ENCODE assay signal across 1 cellular context in the genomic region with DNA sequence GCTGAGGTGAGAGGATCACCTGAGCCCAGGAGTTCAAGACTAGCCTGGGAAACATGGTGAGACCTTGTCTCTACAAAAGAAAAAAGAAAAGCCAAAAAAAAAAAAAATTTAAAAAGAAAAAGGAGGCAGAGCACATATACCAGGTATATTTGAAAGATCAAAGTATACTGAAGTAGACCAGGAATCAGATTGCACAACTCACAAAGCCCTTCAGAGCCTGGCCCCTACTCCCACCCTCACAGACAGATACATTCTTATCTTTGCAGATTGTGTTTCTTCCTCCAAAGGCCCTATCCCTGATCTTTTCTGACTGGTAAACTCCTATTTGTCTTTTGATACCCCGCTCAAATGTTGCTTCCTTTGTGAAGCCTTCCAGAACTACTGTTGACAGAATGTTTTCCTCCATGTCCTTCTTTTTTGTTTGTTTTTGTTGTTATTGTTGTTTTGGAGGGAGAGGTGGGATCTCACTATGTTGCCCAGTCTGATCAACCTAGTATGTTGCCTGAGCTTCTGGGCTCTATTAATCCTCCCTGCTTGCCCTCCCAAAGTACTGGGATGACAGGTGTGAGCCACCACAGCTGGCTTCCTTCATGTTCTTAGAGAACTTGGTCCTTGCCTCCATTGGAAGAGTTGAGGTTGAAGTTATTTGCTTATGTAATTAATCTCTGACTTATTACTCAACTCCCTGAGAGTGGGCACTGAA.
A peak's percentile ranks its signal among the peaks of the same experiment; 100 is the strongest.
TF ChIP-seq lines count a peak whose summit lies in the region.

No MANE protein-coding gene starts in this region.

TF ChIP-seq in HepG2, 621 proteins besides CTCF, POLR2A, EP300 and RAD21 (continued from another document and continues in another):
- TF ChIP-seq, protein P1, sequence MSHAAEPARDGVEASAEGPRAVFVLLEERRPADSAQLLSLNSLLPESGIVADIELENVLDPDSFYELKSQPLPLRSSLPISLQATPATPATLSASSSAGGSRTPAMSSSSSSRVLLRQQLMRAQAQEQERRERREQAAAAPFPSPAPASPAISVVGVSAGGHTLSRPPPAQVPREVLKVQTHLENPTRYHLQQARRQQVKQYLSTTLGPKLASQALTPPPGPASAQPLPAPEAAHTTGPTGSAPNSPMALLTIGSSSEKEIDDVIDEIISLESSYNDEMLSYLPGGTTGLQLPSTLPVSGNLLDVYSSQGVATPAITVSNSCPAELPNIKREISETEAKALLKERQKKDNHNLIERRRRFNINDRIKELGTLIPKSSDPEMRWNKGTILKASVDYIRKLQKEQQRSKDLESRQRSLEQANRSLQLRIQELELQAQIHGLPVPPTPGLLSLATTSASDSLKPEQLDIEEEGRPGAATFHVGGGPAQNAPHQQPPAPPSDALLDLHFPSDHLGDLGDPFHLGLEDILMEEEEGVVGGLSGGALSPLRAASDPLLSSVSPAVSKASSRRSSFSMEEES (CRISPR knock-in tag; IDR thresholded peaks at IDR 0.05) = no peak
- TF ChIP-seq RELA (CRISPR knock-in tag; IDR thresholded peaks at IDR 0.05) (no peak), PITX1 (CRISPR knock-in tag; IDR thresholded peaks at IDR 0.05) (no peak), ZMYM3 (CRISPR knock-in tag; IDR thresholded peaks at IDR 0.05) (peak; percentile 72), HNRNPUL1 (IDR thresholded peaks at IDR 0.05; ENCODE audit: low read depth, low read length) (no peak), ZNF530 (CRISPR knock-in tag; IDR thresholded peaks at IDR 0.05; ENCODE audit: low read depth) (no peak), ZNF460 (CRISPR knock-in tag; IDR thresholded peaks at IDR 0.05; ENCODE audit: borderline replicate concordance) (peak; percentile 56; the same call in 1 of the 2 replicates), ZNF451 (CRISPR knock-in tag; IDR thresholded peaks at IDR 0.05) (no peak), TCF7 (IDR thresholded peaks at IDR 0.05; ENCODE audit: low read depth) (0 out of 2 replicates have a peak, but pooled peaks have one; percentile 39), HDAC2 (CRISPR knock-in tag; IDR thresholded peaks at IDR 0.05) (peak; percentile 46; the same call in 1 of the 2 replicates), ZNF350 (CRISPR knock-in tag; IDR thresholded peaks at IDR 0.05; ENCODE audit: borderline replicate concordance, low read depth) (no peak), SOX6 (IDR thresholded peaks at IDR 0.05) (no peak), SOX6 (CRISPR knock-in tag; IDR thresholded peaks at IDR 0.05) (0 out of 2 replicates have a peak, but pooled peaks have one; percentile 30), MBNL3 (CRISPR knock-in tag; conservative IDR thresholded peaks at IDR 0.05) (no peak), ZNF383 (CRISPR knock-in tag; IDR thresholded peaks at IDR 0.05; ENCODE audit: borderline replicate concordance) (no peak), ZFP37 (CRISPR knock-in tag; IDR thresholded peaks at IDR 0.05; ENCODE audit: borderline replicate concordance) (no peak), ZNF326 (CRISPR knock-in tag; IDR thresholded peaks at IDR 0.05; ENCODE audit: borderline replicate concordance) (no peak), CEBPB (IDR thresholded peaks at IDR 0.05; ENCODE audit: borderline replicate concordance, low read depth, low read length) (peak; percentile 73; the same call in 1 of the 2 replicates), ZNF891 (CRISPR knock-in tag; IDR thresholded peaks at IDR 0.05) (no peak), MEF2D (CRISPR knock-in tag; IDR thresholded peaks at IDR 0.05) (no peak), MAFK (conservative IDR thresholded peaks at IDR 0.05 in 1 of 2, IDR thresholded peaks at IDR 0.05 in 1 of 2; ENCODE audit: low read length in 2 of 2) (no peak), ZNF746 (CRISPR knock-in tag; IDR thresholded peaks at IDR 0.05) (no peak), JUND (CRISPR knock-in tag; IDR thresholded peaks at IDR 0.05) (no peak), ZNF546 (CRISPR knock-in tag; conservative IDR thresholded peaks at IDR 0.05) (no peak)
- TF ChIP-seq, protein P2, sequence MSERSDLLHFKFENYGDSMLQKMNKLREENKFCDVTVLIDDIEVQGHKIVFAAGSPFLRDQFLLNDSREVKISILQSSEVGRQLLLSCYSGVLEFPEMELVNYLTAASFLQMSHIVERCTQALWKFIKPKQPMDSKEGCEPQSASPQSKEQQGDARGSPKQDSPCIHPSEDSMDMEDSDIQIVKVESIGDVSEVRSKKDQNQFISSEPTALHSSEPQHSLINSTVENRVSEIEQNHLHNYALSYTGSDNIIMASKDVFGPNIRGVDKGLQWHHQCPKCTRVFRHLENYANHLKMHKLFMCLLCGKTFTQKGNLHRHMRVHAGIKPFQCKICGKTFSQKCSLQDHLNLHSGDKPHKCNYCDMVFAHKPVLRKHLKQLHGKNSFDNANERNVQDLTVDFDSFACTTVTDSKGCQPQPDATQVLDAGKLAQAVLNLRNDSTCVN (CRISPR knock-in tag; IDR thresholded peaks at IDR 0.05; ENCODE audit: borderline replicate concordance) = no peak
- TF ChIP-seq, protein P3, sequence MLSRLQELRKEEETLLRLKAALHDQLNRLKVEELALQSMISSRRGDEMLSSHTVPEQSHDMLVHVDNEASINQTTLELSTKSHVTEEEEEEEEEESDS (CRISPR knock-in tag; IDR thresholded peaks at IDR 0.05; ENCODE audit: borderline replicate concordance) = no peak
- TF ChIP-seq, protein P4, sequence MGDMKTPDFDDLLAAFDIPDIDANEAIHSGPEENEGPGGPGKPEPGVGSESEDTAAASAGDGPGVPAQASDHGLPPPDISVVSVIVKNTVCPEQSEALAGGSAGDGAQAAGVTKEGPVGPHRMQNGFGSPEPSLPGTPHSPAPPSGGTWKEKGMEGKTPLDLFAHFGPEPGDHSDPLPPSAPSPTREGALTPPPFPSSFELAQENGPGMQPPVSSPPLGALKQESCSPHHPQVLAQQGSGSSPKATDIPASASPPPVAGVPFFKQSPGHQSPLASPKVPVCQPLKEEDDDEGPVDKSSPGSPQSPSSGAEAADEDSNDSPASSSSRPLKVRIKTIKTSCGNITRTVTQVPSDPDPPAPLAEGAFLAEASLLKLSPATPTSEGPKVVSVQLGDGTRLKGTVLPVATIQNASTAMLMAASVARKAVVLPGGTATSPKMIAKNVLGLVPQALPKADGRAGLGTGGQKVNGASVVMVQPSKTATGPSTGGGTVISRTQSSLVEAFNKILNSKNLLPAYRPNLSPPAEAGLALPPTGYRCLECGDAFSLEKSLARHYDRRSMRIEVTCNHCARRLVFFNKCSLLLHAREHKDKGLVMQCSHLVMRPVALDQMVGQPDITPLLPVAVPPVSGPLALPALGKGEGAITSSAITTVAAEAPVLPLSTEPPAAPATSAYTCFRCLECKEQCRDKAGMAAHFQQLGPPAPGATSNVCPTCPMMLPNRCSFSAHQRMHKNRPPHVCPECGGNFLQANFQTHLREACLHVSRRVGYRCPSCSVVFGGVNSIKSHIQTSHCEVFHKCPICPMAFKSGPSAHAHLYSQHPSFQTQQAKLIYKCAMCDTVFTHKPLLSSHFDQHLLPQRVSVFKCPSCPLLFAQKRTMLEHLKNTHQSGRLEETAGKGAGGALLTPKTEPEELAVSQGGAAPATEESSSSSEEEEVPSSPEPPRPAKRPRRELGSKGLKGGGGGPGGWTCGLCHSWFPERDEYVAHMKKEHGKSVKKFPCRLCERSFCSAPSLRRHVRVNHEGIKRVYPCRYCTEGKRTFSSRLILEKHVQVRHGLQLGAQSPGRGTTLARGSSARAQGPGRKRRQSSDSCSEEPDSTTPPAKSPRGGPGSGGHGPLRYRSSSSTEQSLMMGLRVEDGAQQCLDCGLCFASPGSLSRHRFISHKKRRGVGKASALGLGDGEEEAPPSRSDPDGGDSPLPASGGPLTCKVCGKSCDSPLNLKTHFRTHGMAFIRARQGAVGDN (CRISPR knock-in tag; IDR thresholded peaks at IDR 0.05) = no peak
- TF ChIP-seq, protein P5, sequence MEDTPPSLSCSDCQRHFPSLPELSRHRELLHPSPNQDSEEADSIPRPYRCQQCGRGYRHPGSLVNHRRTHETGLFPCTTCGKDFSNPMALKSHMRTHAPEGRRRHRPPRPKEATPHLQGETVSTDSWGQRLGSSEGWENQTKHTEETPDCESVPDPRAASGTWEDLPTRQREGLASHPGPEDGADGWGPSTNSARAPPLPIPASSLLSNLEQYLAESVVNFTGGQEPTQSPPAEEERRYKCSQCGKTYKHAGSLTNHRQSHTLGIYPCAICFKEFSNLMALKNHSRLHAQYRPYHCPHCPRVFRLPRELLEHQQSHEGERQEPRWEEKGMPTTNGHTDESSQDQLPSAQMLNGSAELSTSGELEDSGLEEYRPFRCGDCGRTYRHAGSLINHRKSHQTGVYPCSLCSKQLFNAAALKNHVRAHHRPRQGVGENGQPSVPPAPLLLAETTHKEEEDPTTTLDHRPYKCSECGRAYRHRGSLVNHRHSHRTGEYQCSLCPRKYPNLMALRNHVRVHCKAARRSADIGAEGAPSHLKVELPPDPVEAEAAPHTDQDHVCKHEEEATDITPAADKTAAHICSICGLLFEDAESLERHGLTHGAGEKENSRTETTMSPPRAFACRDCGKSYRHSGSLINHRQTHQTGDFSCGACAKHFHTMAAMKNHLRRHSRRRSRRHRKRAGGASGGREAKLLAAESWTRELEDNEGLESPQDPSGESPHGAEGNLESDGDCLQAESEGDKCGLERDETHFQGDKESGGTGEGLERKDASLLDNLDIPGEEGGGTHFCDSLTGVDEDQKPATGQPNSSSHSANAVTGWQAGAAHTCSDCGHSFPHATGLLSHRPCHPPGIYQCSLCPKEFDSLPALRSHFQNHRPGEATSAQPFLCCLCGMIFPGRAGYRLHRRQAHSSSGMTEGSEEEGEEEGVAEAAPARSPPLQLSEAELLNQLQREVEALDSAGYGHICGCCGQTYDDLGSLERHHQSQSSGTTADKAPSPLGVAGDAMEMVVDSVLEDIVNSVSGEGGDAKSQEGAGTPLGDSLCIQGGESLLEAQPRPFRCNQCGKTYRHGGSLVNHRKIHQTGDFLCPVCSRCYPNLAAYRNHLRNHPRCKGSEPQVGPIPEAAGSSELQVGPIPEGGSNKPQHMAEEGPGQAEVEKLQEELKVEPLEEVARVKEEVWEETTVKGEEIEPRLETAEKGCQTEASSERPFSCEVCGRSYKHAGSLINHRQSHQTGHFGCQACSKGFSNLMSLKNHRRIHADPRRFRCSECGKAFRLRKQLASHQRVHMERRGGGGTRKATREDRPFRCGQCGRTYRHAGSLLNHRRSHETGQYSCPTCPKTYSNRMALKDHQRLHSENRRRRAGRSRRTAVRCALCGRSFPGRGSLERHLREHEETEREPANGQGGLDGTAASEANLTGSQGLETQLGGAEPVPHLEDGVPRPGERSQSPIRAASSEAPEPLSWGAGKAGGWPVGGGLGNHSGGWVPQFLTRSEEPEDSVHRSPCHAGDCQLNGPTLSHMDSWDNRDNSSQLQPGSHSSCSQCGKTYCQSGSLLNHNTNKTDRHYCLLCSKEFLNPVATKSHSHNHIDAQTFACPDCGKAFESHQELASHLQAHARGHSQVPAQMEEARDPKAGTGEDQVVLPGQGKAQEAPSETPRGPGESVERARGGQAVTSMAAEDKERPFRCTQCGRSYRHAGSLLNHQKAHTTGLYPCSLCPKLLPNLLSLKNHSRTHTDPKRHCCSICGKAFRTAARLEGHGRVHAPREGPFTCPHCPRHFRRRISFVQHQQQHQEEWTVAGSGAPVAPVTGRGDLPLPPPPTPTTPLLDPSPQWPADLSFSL (CRISPR knock-in tag; IDR thresholded peaks at IDR 0.05) = no peak
- TF ChIP-seq, protein P6, sequence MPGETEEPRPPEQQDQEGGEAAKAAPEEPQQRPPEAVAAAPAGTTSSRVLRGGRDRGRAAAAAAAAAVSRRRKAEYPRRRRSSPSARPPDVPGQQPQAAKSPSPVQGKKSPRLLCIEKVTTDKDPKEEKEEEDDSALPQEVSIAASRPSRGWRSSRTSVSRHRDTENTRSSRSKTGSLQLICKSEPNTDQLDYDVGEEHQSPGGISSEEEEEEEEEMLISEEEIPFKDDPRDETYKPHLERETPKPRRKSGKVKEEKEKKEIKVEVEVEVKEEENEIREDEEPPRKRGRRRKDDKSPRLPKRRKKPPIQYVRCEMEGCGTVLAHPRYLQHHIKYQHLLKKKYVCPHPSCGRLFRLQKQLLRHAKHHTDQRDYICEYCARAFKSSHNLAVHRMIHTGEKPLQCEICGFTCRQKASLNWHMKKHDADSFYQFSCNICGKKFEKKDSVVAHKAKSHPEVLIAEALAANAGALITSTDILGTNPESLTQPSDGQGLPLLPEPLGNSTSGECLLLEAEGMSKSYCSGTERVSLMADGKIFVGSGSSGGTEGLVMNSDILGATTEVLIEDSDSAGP (CRISPR knock-in tag; IDR thresholded peaks at IDR 0.05; ENCODE audit: borderline replicate concordance) = no peak
- TF ChIP-seq, protein P7, sequence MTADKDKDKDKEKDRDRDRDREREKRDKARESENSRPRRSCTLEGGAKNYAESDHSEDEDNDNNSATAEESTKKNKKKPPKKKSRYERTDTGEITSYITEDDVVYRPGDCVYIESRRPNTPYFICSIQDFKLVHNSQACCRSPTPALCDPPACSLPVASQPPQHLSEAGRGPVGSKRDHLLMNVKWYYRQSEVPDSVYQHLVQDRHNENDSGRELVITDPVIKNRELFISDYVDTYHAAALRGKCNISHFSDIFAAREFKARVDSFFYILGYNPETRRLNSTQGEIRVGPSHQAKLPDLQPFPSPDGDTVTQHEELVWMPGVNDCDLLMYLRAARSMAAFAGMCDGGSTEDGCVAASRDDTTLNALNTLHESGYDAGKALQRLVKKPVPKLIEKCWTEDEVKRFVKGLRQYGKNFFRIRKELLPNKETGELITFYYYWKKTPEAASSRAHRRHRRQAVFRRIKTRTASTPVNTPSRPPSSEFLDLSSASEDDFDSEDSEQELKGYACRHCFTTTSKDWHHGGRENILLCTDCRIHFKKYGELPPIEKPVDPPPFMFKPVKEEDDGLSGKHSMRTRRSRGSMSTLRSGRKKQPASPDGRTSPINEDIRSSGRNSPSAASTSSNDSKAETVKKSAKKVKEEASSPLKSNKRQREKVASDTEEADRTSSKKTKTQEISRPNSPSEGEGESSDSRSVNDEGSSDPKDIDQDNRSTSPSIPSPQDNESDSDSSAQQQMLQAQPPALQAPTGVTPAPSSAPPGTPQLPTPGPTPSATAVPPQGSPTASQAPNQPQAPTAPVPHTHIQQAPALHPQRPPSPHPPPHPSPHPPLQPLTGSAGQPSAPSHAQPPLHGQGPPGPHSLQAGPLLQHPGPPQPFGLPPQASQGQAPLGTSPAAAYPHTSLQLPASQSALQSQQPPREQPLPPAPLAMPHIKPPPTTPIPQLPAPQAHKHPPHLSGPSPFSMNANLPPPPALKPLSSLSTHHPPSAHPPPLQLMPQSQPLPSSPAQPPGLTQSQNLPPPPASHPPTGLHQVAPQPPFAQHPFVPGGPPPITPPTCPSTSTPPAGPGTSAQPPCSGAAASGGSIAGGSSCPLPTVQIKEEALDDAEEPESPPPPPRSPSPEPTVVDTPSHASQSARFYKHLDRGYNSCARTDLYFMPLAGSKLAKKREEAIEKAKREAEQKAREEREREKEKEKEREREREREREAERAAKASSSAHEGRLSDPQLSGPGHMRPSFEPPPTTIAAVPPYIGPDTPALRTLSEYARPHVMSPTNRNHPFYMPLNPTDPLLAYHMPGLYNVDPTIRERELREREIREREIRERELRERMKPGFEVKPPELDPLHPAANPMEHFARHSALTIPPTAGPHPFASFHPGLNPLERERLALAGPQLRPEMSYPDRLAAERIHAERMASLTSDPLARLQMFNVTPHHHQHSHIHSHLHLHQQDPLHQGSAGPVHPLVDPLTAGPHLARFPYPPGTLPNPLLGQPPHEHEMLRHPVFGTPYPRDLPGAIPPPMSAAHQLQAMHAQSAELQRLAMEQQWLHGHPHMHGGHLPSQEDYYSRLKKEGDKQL (CRISPR knock-in tag; IDR thresholded peaks at IDR 0.05; ENCODE audit: low read depth) = no peak
